In genomic region chr2:105834931-105835330, GRCh38 we compare ENCODE assay signal across 9 cellular contexts.
A peak's percentile ranks its signal among the peaks of the same experiment; 100 is the strongest.
DNase-seq lines count a peak whose midpoint lies in the region; ATAC-seq and TF ChIP-seq lines count a peak whose summit lies in the region.
"Had no signal": no experiment of that assay in that cellular context is flagged by ENCODE, and none has a peak within 500 bp of the region (broad histone marks: within the 10 kb centered on the region; RNA-seq: fewer than 3 reads in every experiment).

No MANE protein-coding gene starts in this region.

- H3K4me2 ChIP-seq in mammary epithelial cell (ENCODE audit: insufficient read depth, low read depth, low read length), result no peak overlapping the region

- H3K27ac ChIP-seq in mammary epithelial cell (ENCODE audit: insufficient read depth, low read depth, low read length), result no peak overlapping the region

- peak; percentile 31 for DNase-seq in GM20000 (ENCODE audit: low spot score)
- DNase-seq in activated CD8-positive, alpha-beta T cell treated with anti-CD3 and anti-CD28 coated beads, Interleukin-2, amount 10 ng/mL, durations not matched to agents 7 days and 5 days, result no peak
- DNase-seq in mammary epithelial cell, result no peak
- DNase-seq in left colon, result no peak
- DNase-seq in NCI-H748 treated with DMSO at 0.1 percent for 48 hours (lab: John Stamatoyannopoulos, UW), result no peak
- no peak for DNase-seq in NK-92 (lab: John Stamatoyannopoulos, UW; ENCODE audit: unreplicated experiment)
- DNase-seq: KG1 had no signal

- CTCF ChIA-PET in activated CD8-positive, alpha-beta T cell treated with anti-CD3 and anti-CD28 coated beads, Interleukin-2, amount 10 ng/mL, durations not matched to agents 7 days and 5 days (lab: Charles Lee), result interaction anchor here (0.7 to 1.8 kb wide), 3 partner anchors 45 to 92 kb away, joined by 3 to 5 read pairs (median 4); no protein-coding TSS in a partner anchor
- CTCF ChIA-PET in mammary epithelial cell (lab: Charles Lee; ENCODE audit: low non-redundant PET), result no interaction called here

- POLR2A ChIA-PET in activated CD8-positive, alpha-beta T cell treated with anti-CD3 and anti-CD28 coated beads, Interleukin-2, amount 10 ng/mL, durations not matched to agents 7 days and 5 days (lab: Charles Lee), result interaction anchor here (0.8 kb wide), 1 partner anchor 23 kb away, joined by 3 read pairs; no protein-coding TSS in a partner anchor

- no peaks in the 10 kb centered on the region for H4K20me1 ChIP-seq in mammary epithelial cell (ENCODE audit: insufficient read depth, low read length)

- intact Hi-C loops in mammary epithelial cell (cut with micrococcal nuclease) (no loop called here), left colon (cut with DNase I, micrococcal nuclease) (no loop called here)

- no TSS peak for BruUV-seq in mammary epithelial cell (replicated peaks; lab: Mats Ljungman, UMichigan)

- H3K9me3 ChIP-seq in mammary epithelial cell (replicated peaks; ENCODE audit: insufficient read depth, low read length), result peaks cover 4% of the 10 kb centered on the region

- H3K27me3 ChIP-seq in mammary epithelial cell (ENCODE audit: insufficient read depth, low read length), result no peaks in the 10 kb centered on the region

- H3K27me3 Mint-ChIP-seq in activated CD8-positive, alpha-beta T cell treated with anti-CD3 and anti-CD28 coated beads, Interleukin-2, amount 10 ng/mL, durations not matched to agents 7 days and 5 days (ENCODE audit: low read depth), result no peaks in the 10 kb centered on the region

- H3K4me3 ChIP-seq in GM08714 (ENCODE audit: low read length), result peak overlapping the region; percentile 34; the same call in 1 of the 2 replicates
- no peak overlapping the region for H3K4me3 ChIP-seq in mammary epithelial cell (replicated peaks in 1 of 3; ENCODE audit: insufficient read depth in 1 of 3, low read depth in 2 of 3, low read length in 3 of 3)

- TF ChIP-seq CTCF in GM20000 (IDR thresholded peaks at IDR 0.05; ENCODE audit: extremely low read depth, missing control alignments) (no peak), mammary epithelial cell (conservative IDR thresholded peaks at IDR 0.05 in 1 of 2, IDR thresholded peaks at IDR 0.05 in 1 of 2; ENCODE audit: extremely low read depth in 1 of 2, insufficient read depth in 1 of 2, low read depth in 1 of 2, low read length in 2 of 2) (no peak)

- peaks cover 94% of the 10 kb centered on the region for H3K79me2 ChIP-seq in mammary epithelial cell (ENCODE audit: insufficient read depth, low read length)

- in situ Hi-C loops in mammary epithelial cell (cut with MboI; ENCODE audit: low sequenced_read_pairs in 2 of 2), result no loop called here

- peaks cover 39% of the 10 kb centered on the region for H3K9me3 Mint-ChIP-seq in activated CD8-positive, alpha-beta T cell treated with anti-CD3 and anti-CD28 coated beads, Interleukin-2, amount 10 ng/mL, durations not matched to agents 7 days and 5 days (ENCODE audit: insufficient read depth)

- H3K9ac ChIP-seq in mammary epithelial cell (ENCODE audit: insufficient read depth, low read length), result no peak overlapping the region

- ATAC-seq in HG03175 (IDR thresholded peaks at IDR 0.05; ENCODE audit: unreplicated experiment) (peak; percentile 96), left colon (no peak)
- ATAC-seq in activated CD8-positive, alpha-beta T cell treated with anti-CD3 and anti-CD28 coated beads, Interleukin-2, amount 10 ng/mL, durations not matched to agents 7 days and 5 days, result peak; percentile 37

- H2AFZ ChIP-seq in mammary epithelial cell (ENCODE audit: low read depth, low read length), result no peak overlapping the region

- H3K36me3 ChIP-seq in mammary epithelial cell (ENCODE audit: insufficient read depth, low read length), result no peaks in the 10 kb centered on the region

- peak overlapping the region; percentile 17 for H3K27ac Mint-ChIP-seq in activated CD8-positive, alpha-beta T cell treated with anti-CD3 and anti-CD28 coated beads, Interleukin-2, amount 10 ng/mL, durations not matched to agents 7 days and 5 days

- peaks cover 6% of the 10 kb centered on the region for H3K4me1 ChIP-seq in mammary epithelial cell (ENCODE audit: insufficient read depth, low read length)

- H3K4me1 Mint-ChIP-seq in activated CD8-positive, alpha-beta T cell treated with anti-CD3 and anti-CD28 coated beads, Interleukin-2, amount 10 ng/mL, durations not matched to agents 7 days and 5 days (ENCODE audit: low read depth), result peaks cover 75% of the 10 kb centered on the region

- WGBS in mammary epithelial cell (ENCODE audit: low coverage, missing lambda C conversion rate), result 100% methylated on average over 1 of the region's 1 CpG

- H3K4me3 Mint-ChIP-seq in activated CD8-positive, alpha-beta T cell treated with anti-CD3 and anti-CD28 coated beads, Interleukin-2, amount 10 ng/mL, durations not matched to agents 7 days and 5 days, result peak overlapping the region; percentile 1

- H3K36me3 Mint-ChIP-seq in activated CD8-positive, alpha-beta T cell treated with anti-CD3 and anti-CD28 coated beads, Interleukin-2, amount 10 ng/mL, durations not matched to agents 7 days and 5 days (ENCODE audit: low read depth), result peaks cover 79% of the 10 kb centered on the region

- dilution Hi-C loops in mammary epithelial cell (cut with HindIII; ENCODE audit: low sequenced_read_pairs), result no loop called here
